Comparison of ENCODE assay signal across 21 cellular contexts in genomic region chr12:132210223-132211055, GRCh38.
DNase-seq lines count a peak whose midpoint lies in the region; ATAC-seq, FAIRE-seq and TF ChIP-seq lines count a peak whose summit lies in the region.
"Had no signal": no experiment of that assay in that cellular context is flagged by ENCODE, and none has a peak within 500 bp of the region (broad histone marks: within the 10 kb centered on the region; RNA-seq: fewer than 3 reads in every experiment).

No MANE protein-coding gene starts in this region.

- H3K4me1 ChIP-seq in heart right ventricle (peaks cover 0 to 4% (median 2%) of the 10 kb centered on the region in 9 donors), H1 (replicated peaks in 1 of 4; ENCODE audit: control insufficient read depth in 3 of 4, insufficient read depth in 4 of 4, low read length in 3 of 4) (0 out of 7 replicates have a peak, but pooled peaks cover 0 to 3% (median 0%) of the 10 kb centered on the region in 4 experiments), prostate gland (replicated peaks) (peaks cover 2% of the 10 kb centered on the region)
- H3K4me1 ChIP-seq: BE2C had no signal

- H3K23ac ChIP-seq in H1 (ENCODE audit: insufficient read length) = no peak overlapping the region

- H3K27ac ChIP-seq in heart right ventricle (no peak overlapping the region), H1 (ENCODE audit: low read depth, low read length) (no peak overlapping the region), prostate gland (no peak overlapping the region)
- H3K27ac ChIP-seq: PC-9, RWPE1 had no signal

- H3K79me2 ChIP-seq in H1 (ENCODE audit: control insufficient read depth in 1 of 2, insufficient read depth in 2 of 2, low read length in 2 of 2) = no peaks in the 10 kb centered on the region

- H2BK15ac ChIP-seq in H1 (ENCODE audit: low read length) = no peak overlapping the region

- no peak overlapping the region for H2BK5ac ChIP-seq in H1 (ENCODE audit: low read depth, low read length)

- no peaks in the 10 kb centered on the region for H3K79me1 ChIP-seq in H1 (ENCODE audit: low read depth, low read length)

- H2BK120ac ChIP-seq in H1 (replicated peaks; ENCODE audit: low read depth, low read length) = no peak overlapping the region

- H3K9ac ChIP-seq in H1 (replicated peaks in 1 of 4; ENCODE audit: extremely low read depth in 1 of 4, low read depth in 3 of 4, low read length in 3 of 4) = no peak overlapping the region

- H3K36me3 ChIP-seq in heart right ventricle = no peaks in the 10 kb centered on the region
- no peaks in the 10 kb centered on the region for H3K36me3 ChIP-seq in H7 (replicated peaks; ENCODE audit: control insufficient read depth, insufficient read depth, low read length)
- no peaks in the 10 kb centered on the region for H3K36me3 ChIP-seq in H1 (ENCODE audit: control insufficient read depth in 2 of 4, insufficient read depth in 4 of 4, low read length in 3 of 4)
- H3K36me3 ChIP-seq in prostate gland = no peaks in the 10 kb centered on the region
- H3K36me3 ChIP-seq: BE2C had no signal

- peaks cover 0 to 22% (median 0%) of the 10 kb centered on the region in 11 donors for H3K9me3 ChIP-seq in heart right ventricle
- H3K9me3 ChIP-seq in H1 (ENCODE audit: insufficient read depth in 2 of 2, low read depth in 1 of 2, low read length in 1 of 2) = peaks cover 2 to 5% of the 10 kb centered on the region in 2 experiments; a peak in 1 of 4 replicates
- no peaks in the 10 kb centered on the region for H3K9me3 ChIP-seq in prostate gland
- H3K9me3 ChIP-seq: BE2C had no signal

- H3K27me3 ChIP-seq in heart right ventricle (peaks cover 8 to 37% (median 22%) of the 10 kb centered on the region in 7 donors), H7 (ENCODE audit: control insufficient read depth, insufficient read depth, low read length) (peaks cover 5% of the 10 kb centered on the region; the same call in 1 of the 2 replicates), H1 (replicated peaks in 1 of 4; ENCODE audit: control insufficient read depth in 3 of 4, extremely low read depth in 1 of 4, insufficient read depth in 3 of 4, low read length in 3 of 4) (peaks cover 0 to 26% (median 14%) of the 10 kb centered on the region in 4 experiments; a peak in 4 of 7 replicates), prostate gland (replicated peaks; ENCODE audit: insufficient read depth) (peaks cover 11% of the 10 kb centered on the region)

- POLR2A ChIA-PET in H1 (lab: Charles Lee; ENCODE audit: partially characterized antibody) = interaction anchor here (0.7 kb wide), 2 partner anchors 34 to 194 kb away, joined by 3 to 5 read pairs; no protein-coding TSS in a partner anchor

- WGBS in heart right ventricle, 2 donors = 87 to 89% methylated on average over 48 of the region's 48 CpGs
- 88% methylated on average over 40 of the region's 48 CpGs; no CpG with 5 or more reads in 1 of the 2 experiments for WGBS in H1 (ENCODE audit: extremely low coverage in 1 of 2, insufficient coverage in 1 of 2, insufficient read length in 1 of 2, insufficient replicate concordance in 2 of 2, low coverage in 1 of 2, low lambda C conversion rate in 2 of 2, missing lambda C conversion rate in 1 of 2), 2 experiments
- WGBS in prostate gland = 74% methylated on average over 41 of the region's 48 CpGs

- H3K4ac ChIP-seq in H1 (replicated peaks; ENCODE audit: insufficient read length, low read depth, low read length) = no peak overlapping the region

- no peak overlapping the region for H2AFZ ChIP-seq in H1 (ENCODE audit: low read length)
- H2AFZ ChIP-seq: PC-9 had no signal

- peaks cover 2 to 3% of the 10 kb centered on the region in 2 experiments for H4K20me1 ChIP-seq in H1 (replicated peaks in 1 of 2; ENCODE audit: control insufficient read depth in 1 of 2, insufficient read depth in 2 of 2, low read length in 2 of 2)

- FAIRE-seq in H1 (lab: Jason Lieb, UNC) = no peak
- no peak for FAIRE-seq in urothelium cell line (lab: Jason Lieb, UNC)
- FAIRE-seq: A204.1, D721Med had no signal

- no peak for TF ChIP-seq EP300 in H1 (IDR thresholded peaks at IDR 0.05; ENCODE audit: borderline replicate concordance in 1 of 2, low read depth in 2 of 2, low read length in 2 of 2)

- TF ChIP-seq POLR2A in H1 (IDR thresholded peaks at IDR 0.05; ENCODE audit: control extremely low read depth in 1 of 2, low read depth in 2 of 2, low read length in 2 of 2) (no peak), prostate gland (IDR thresholded peaks at IDR 0.05) (no peak)

- no peak overlapping the region for H3K4me2 ChIP-seq in H1 (ENCODE audit: insufficient read depth in 1 of 2, low read depth in 2 of 2, low read length in 2 of 2)
- H3K4me2 ChIP-seq: PC-9 had no signal

- CTCF ChIA-PET in H1 (lab: Charles Lee; ENCODE audit: partially characterized antibody) = interaction anchor here (0.6 to 1.5 kb wide), 12 partner anchors 9 to 1375 kb away, joined by 3 to 4 read pairs (median 3); no protein-coding TSS in a partner anchor

- no peak overlapping the region for H3K14ac ChIP-seq in H1 (ENCODE audit: insufficient read length)

- TF ChIP-seq CTCF in heart right ventricle (IDR thresholded peaks at IDR 0.05) (no peak), H1 (IDR thresholded peaks at IDR 0.05; ENCODE audit: control extremely low read depth in 1 of 3, insufficient read depth in 1 of 3, low read depth in 1 of 3, low read length in 3 of 3) (peak; percentile 39 to 59 (median 39)), prostate gland (IDR thresholded peaks at IDR 0.05) (no peak)

- H3K56ac ChIP-seq in H1 (replicated peaks; ENCODE audit: insufficient read length, low read depth, low read length) = no peak overlapping the region

- H2BK12ac ChIP-seq in H1 (ENCODE audit: low read depth, low read length) = no peak overlapping the region

- intact Hi-C loops in Right ventricle myocardium inferior (cut with DNase I) (no loop called here), heart right ventricle (cut with DNase I) (loop anchor here in 1 of 10 donors (10.0 kb wide), 1 partner anchor 56 kb away; no protein-coding TSS in a partner anchor), prostate gland (cut with DNase I) (no loop called here)

- peak; percentile 51 for DNase-seq in Right ventricle myocardium inferior (ENCODE audit: missing footprints)
- DNase-seq in heart right ventricle = no peak
- peak; percentile 71 for DNase-seq in H7
- no peak for DNase-seq in H1 (ENCODE audit: low read depth in 1 of 2, low spot score in 2 of 2)
- DNase-seq in prostate gland (ENCODE audit: low spot score) = peak; percentile 61
- DNase-seq in urothelium cell line (ENCODE audit: low spot score) = no peak
- DNase-seq: BE2C; CD8-positive, alpha-beta memory T cell; DMS79; KBM-7; MV-4-11; NCI-H1417 treated with DMSO at 0.1 percent for 48 hours; NCI-H1930; NCI-H226; NCI-H524; PC-9 had no signal

- no peak overlapping the region for H2AK5ac ChIP-seq in H1 (ENCODE audit: low read depth, low read length)

- TF ChIP-seq RAD21 in H1 (IDR thresholded peaks at IDR 0.05 in 1 of 2, conservative IDR thresholded peaks at IDR 0.05 in 1 of 2; ENCODE audit: low read depth in 2 of 2, low read length in 2 of 2) = peak; percentile 43 to 68

- no peaks in the 10 kb centered on the region for H3K23me2 ChIP-seq in H1 (ENCODE audit: low read depth, low read length)

- H4K8ac ChIP-seq in H1 (ENCODE audit: extremely low read depth, insufficient read depth, low read length) = no peak overlapping the region

- no peak overlapping the region for H4K91ac ChIP-seq in H1 (replicated peaks; ENCODE audit: insufficient read length, low read length)

- ATAC-seq in Right ventricle myocardium inferior (no peak), heart right ventricle (no peak), HG02970 (IDR thresholded peaks at IDR 0.05; ENCODE audit: low FRiP score, unreplicated experiment) (no peak), HG03354 (IDR thresholded peaks at IDR 0.05; ENCODE audit: poor library complexity, severe bottlenecking, unreplicated experiment) (no peak)

- H4K5ac ChIP-seq in H1 (ENCODE audit: insufficient read length, low read depth, low read length) = no peak overlapping the region

- H3K4me3 ChIP-seq in heart right ventricle (no peak overlapping the region), H7 (ENCODE audit: insufficient read depth, low read depth, low read length) (no peak overlapping the region), H1 (ENCODE audit: extremely low read depth in 1 of 4, insufficient read depth in 2 of 4, low read depth in 3 of 4, low read length in 4 of 4) (no peak overlapping the region), prostate gland (no peak overlapping the region)
- H3K4me3 ChIP-seq: PC-9 had no signal

- no peak overlapping the region for H3K18ac ChIP-seq in H1 (ENCODE audit: extremely low read depth, low read length)

- H2BK20ac ChIP-seq in H1 (ENCODE audit: low read length) = no peak overlapping the region

TF ChIP-seq in H1, 55 proteins besides CTCF, POLR2A, EP300 and RAD21:
- TF ChIP-seq RXRA (IDR thresholded peaks at IDR 0.05; ENCODE audit: insufficient read depth, low read depth, low read length) (0 out of 2 replicates have a peak, but pooled peaks have one; percentile 78), TBP (IDR thresholded peaks at IDR 0.05; ENCODE audit: low read depth, low read length) (no peak)

Comparison
In these comparisons a context has a peak if more than half of its experiments do, and no peak if none do; other contexts are left out.
1. DNase-seq: peak in Right ventricle myocardium inferior (single experiment), H7 (single experiment) and prostate gland (single experiment); none in heart right ventricle (0 of 2), H1 (0 of 2) and urothelium cell line (single experiment).
2. CTCF ChIP-seq: peak in H1 (3 of 3); none in heart right ventricle (0 of 9) and prostate gland (0 of 4).